Comparison of ENCODE assay signal across 17 cellular contexts in the genomic region with DNA sequence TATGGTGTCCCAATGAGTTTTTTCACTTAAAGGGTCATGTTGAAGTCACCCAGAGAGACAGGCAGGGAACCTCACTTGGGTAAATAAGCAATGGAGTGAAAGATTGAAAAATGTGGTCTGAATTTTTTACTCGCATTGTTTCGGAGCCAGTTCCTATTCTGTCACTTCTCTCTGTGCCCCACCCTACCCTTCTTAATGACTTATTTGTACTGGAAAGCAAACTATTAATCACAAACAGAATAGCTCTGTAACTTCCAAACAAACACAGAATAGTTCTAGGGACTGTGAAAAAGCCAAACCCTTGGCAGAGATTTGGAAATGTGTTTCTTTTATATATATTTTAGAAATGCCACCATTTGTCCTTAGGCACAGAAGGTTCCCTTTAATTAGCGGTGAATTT.
"Had no signal": no experiment of that assay in that cellular context is flagged by ENCODE, and none has a peak within 500 bp of the region (broad histone marks: within the 10 kb centered on the region; RNA-seq: fewer than 3 reads in every experiment).

No MANE protein-coding gene starts in this region.

- H3K36me3 ChIP-seq: ascending aorta, upper lobe of left lung had no signal

- H3K4me1 Mint-ChIP-seq: activated CD4-positive, alpha-beta T cell treated with anti-CD3 and anti-CD28 coated beads, Interleukin-2, amount 10 ng/mL, durations not matched to agents 7 days and 5 days; activated naive CD4-positive, alpha-beta T cell treated with anti-CD3 and anti-CD28 coated beads, Interleukin-2, amount 10 ng/mL, durations not matched to agents 7 days and 5 days; activated naive CD8-positive, alpha-beta T cell treated with anti-CD3 and anti-CD28 coated beads, Interleukin-2, amount 50 U/mL, for 24 hours had no signal

- H3K4me3 ChIP-seq: ascending aorta, upper lobe of left lung had no signal

- H3K9me3 Mint-ChIP-seq: activated CD4-positive, alpha-beta T cell treated with anti-CD3 and anti-CD28 coated beads, Interleukin-2, amount 10 ng/mL, durations not matched to agents 7 days and 5 days; activated naive CD4-positive, alpha-beta T cell treated with anti-CD3 and anti-CD28 coated beads, Interleukin-2, amount 10 ng/mL, durations not matched to agents 7 days and 5 days; activated naive CD8-positive, alpha-beta T cell treated with anti-CD3 and anti-CD28 coated beads, Interleukin-2, amount 50 U/mL, for 24 hours; stimulated activated naive CD8-positive, alpha-beta T cell treated with anti-CD3 and anti-CD28 coated beads, Interleukin-15, amount 100 ng/mL, for 72 hours had no signal

- H3K27me3 ChIP-seq: ascending aorta, upper lobe of left lung had no signal

- H3K27ac Mint-ChIP-seq: activated CD4-positive, alpha-beta T cell treated with anti-CD3 and anti-CD28 coated beads, Interleukin-2, amount 10 ng/mL, durations not matched to agents 7 days and 5 days; activated naive CD4-positive, alpha-beta T cell treated with anti-CD3 and anti-CD28 coated beads, Interleukin-2, amount 10 ng/mL, durations not matched to agents 7 days and 5 days; activated naive CD8-positive, alpha-beta T cell treated with anti-CD3 and anti-CD28 coated beads, Interleukin-2, amount 50 U/mL, for 24 hours; effector memory CD8-positive, alpha-beta T cell had no signal

- ATAC-seq: activated naive CD8-positive, alpha-beta T cell treated with anti-CD3 and anti-CD28 coated beads, Interleukin-2, amount 50 U/mL, for 24 hours; effector memory CD8-positive, alpha-beta T cell; stimulated activated naive CD8-positive, alpha-beta T cell treated with anti-CD3 and anti-CD28 coated beads, Interleukin-15, amount 100 ng/mL, for 72 hours had no signal

- H3K36me3 Mint-ChIP-seq: activated naive CD4-positive, alpha-beta T cell treated with anti-CD3 and anti-CD28 coated beads, Interleukin-2, amount 10 ng/mL, durations not matched to agents 7 days and 5 days had no signal

- H3K27me3 Mint-ChIP-seq: progenitor cell of endocrine pancreas had no signal

- H3K9me3 ChIP-seq: ascending aorta, upper lobe of left lung had no signal

- DNase-seq: activated CD4-positive, alpha-beta T cell treated with anti-CD3 and anti-CD28 coated beads, Interleukin-2, amount 10 ng/mL, durations not matched to agents 7 days and 5 days; activated CD4-positive, CD25-positive, alpha-beta regulatory T cell; activated CD8-positive, alpha-beta memory T cell treated with anti-CD3 and anti-CD28 coated beads for 24 hours; activated CD8-positive, alpha-beta memory T cell treated with anti-CD3 and anti-CD28 coated beads, Interleukin-2, amount 50 U/mL, for 48 hours; activated effector memory CD4-positive, alpha-beta T cell treated with Interleukin-2 at 50 U/mL for 16 hours; activated naive CD4-positive, alpha-beta T cell treated with anti-CD3 and anti-CD28 coated beads, Interleukin-2, amount 10 ng/mL, durations not matched to agents 7 days and 5 days; activated naive CD8-positive, alpha-beta T cell treated with anti-CD3 and anti-CD28 coated beads, Interleukin-2, amount 50 U/mL, for 24 hours; activated T-cell treated with anti-CD3 and anti-CD28 coated beads, Interleukin-2, amount 50 U/mL, for 48 hours; dermis blood vessel endothelial cell; effector memory CD8-positive, alpha-beta T cell; head of caudate nucleus; midbrain; occipital lobe; stimulated activated naive CD8-positive, alpha-beta T cell treated with anti-CD3 and anti-CD28 coated beads, Interleukin-15, amount 100 ng/mL, for 72 hours; upper lobe of left lung had no signal

- H3K4me3 Mint-ChIP-seq: activated CD4-positive, alpha-beta T cell treated with anti-CD3 and anti-CD28 coated beads, Interleukin-2, amount 10 ng/mL, durations not matched to agents 7 days and 5 days; activated naive CD4-positive, alpha-beta T cell treated with anti-CD3 and anti-CD28 coated beads, Interleukin-2, amount 10 ng/mL, durations not matched to agents 7 days and 5 days; activated naive CD8-positive, alpha-beta T cell treated with anti-CD3 and anti-CD28 coated beads, Interleukin-2, amount 50 U/mL, for 24 hours; effector memory CD8-positive, alpha-beta T cell; stimulated activated naive CD8-positive, alpha-beta T cell treated with anti-CD3 and anti-CD28 coated beads, Interleukin-15, amount 100 ng/mL, for 72 hours had no signal
